15 cellular contexts compared by ENCODE assay signal in genomic region chr11:59009661-59010060, GRCh38.
A peak's percentile ranks its signal among the peaks of the same experiment; 100 is the strongest.
DNase-seq lines count a peak whose midpoint lies in the region; ATAC-seq and TF ChIP-seq lines count a peak whose summit lies in the region.
"Had no signal": no experiment of that assay in that cellular context is flagged by ENCODE, and none has a peak within 500 bp of the region (broad histone marks: within the 10 kb centered on the region; RNA-seq: fewer than 3 reads in every experiment).

No MANE protein-coding gene starts in this region.

- DNase-seq in GM12865 (ENCODE audit: low read depth) (peak; percentile 6), OCI-LY7 (ENCODE audit: low spot score) (peak; percentile 63), mucosa of descending colon (no peak), NCI-H774 (lab: John Stamatoyannopoulos, UW) (no peak), SIG-M5 treated with dmso at 0.1 percent for 504 hours (lab: John Stamatoyannopoulos, UW; ENCODE audit: unreplicated experiment) (no peak)
- DNase-seq in NK-92 treated with Interleukin-12 subunit alpha and Interleukin-12 subunit beta, amount 100 ng/mL, for 24 hours (lab: John Stamatoyannopoulos, UW) = no peak
- DNase-seq: activated CD4-positive, alpha-beta T cell treated with anti-CD3 and anti-CD28 coated beads for 4 hours; activated T-cell treated with anti-CD3 and anti-CD28 coated beads for 4 hours; H9; midbrain; NCI-H1930; NCI-H510A treated with DMSO at 0.1 percent for 48 hours; nucleus accumbens had no signal

- H3K9me3 ChIP-seq in OCI-LY7 (ENCODE audit: low read length) = no peaks in the 10 kb centered on the region
- no peaks in the 10 kb centered on the region for H3K9me3 ChIP-seq in mucosa of descending colon

- H3K79me2 ChIP-seq in OCI-LY7 (ENCODE audit: insufficient read depth, low read depth, low read length) = no peaks in the 10 kb centered on the region

- H3K4me2 ChIP-seq in OCI-LY7 (ENCODE audit: low read length) = peak overlapping the region; percentile 41

- peak overlapping the region; percentile 51 for H2AFZ ChIP-seq in OCI-LY7 (ENCODE audit: low read length)

- intact Hi-C loops in OCI-LY7 (cut with micrococcal nuclease; ENCODE audit: unreplicated experiment) = no loop called here
- intact Hi-C loops in mucosa of descending colon (cut with DNase I, micrococcal nuclease) = no loop called here

- H3K9me2 ChIP-seq in OCI-LY7 (ENCODE audit: insufficient read depth, low read length) = no peaks in the 10 kb centered on the region

- POLR2A ChIA-PET in OCI-LY7 (lab: Charles Lee) = interaction anchor here (0.9 to 1.1 kb wide), 2 partner anchors 12 to 18 kb away, joined by 3 to 4 read pairs; no protein-coding TSS in a partner anchor

- ATAC-seq in HG03159 (IDR thresholded peaks at IDR 0.05; ENCODE audit: unreplicated experiment) (peak; percentile 67), mucosa of descending colon (peak; percentile 42), HG02642 (IDR thresholded peaks at IDR 0.05; ENCODE audit: poor library complexity, unreplicated experiment) (no peak)

- H3K36me3 ChIP-seq in OCI-LY7 (ENCODE audit: insufficient read depth, low read length) = no peaks in the 10 kb centered on the region
- no peaks in the 10 kb centered on the region for H3K36me3 ChIP-seq in mucosa of descending colon (ENCODE audit: low read depth)

- no peak overlapping the region for H3K27ac ChIP-seq in OCI-LY7 (ENCODE audit: low read depth, low read length, poor library complexity, severe bottlenecking)

- BruUV-seq in OCI-LY7 (replicated peaks; lab: Mats Ljungman, UMichigan) = no TSS peak

- H3K4me3 ChIP-seq in GM12865 (ENCODE audit: low read depth, low read length) = no peak overlapping the region
- H3K4me3 ChIP-seq in OCI-LY7 (ENCODE audit: low read depth, low read length, poor library complexity, severe bottlenecking) = peak overlapping the region; percentile 0
- H3K4me3 ChIP-seq in mucosa of descending colon = no peak overlapping the region

- CTCF ChIA-PET in OCI-LY7 (lab: Charles Lee; ENCODE audit: unreplicated experiment) = no interaction called here

- H3K4me1 ChIP-seq in OCI-LY7 (ENCODE audit: insufficient read depth, low read length, poor library complexity, severe bottlenecking) = peaks cover 36% of the 10 kb centered on the region
- no peaks in the 10 kb centered on the region for H3K4me1 ChIP-seq in mucosa of descending colon (ENCODE audit: low read depth)

- TF ChIP-seq CTCF in GM12865 (IDR thresholded peaks at IDR 0.05; ENCODE audit: insufficient read depth, low read depth, low read length, missing control alignments) = no peak
- no peak for TF ChIP-seq CTCF in OCI-LY7 (conservative IDR thresholded peaks at IDR 0.05; ENCODE audit: low read length)
- TF ChIP-seq CTCF in mucosa of descending colon (IDR thresholded peaks at IDR 0.05) = no peak

- H4K20me1 ChIP-seq in OCI-LY7 (ENCODE audit: insufficient read depth, low read length) = no peaks in the 10 kb centered on the region

Comparison
In these comparisons a context has a peak if more than half of its experiments do, and no peak if none do; other contexts are left out.
1. DNase-seq: peak in GM12865 (single experiment) and OCI-LY7 (single experiment); none in mucosa of descending colon (0 of 3), NCI-H774 (single experiment), NK-92 treated with Interleukin-12 subunit alpha and Interleukin-12 subunit beta, amount 100 ng/mL, for 24 hours (single experiment) and SIG-M5 treated with dmso at 0.1 percent for 504 hours (single experiment).